ENCODE assay signal across 9 cellular contexts in genomic region chr2:215793747-215794595, GRCh38.
DNase-seq lines count a peak whose midpoint lies in the region; ATAC-seq, FAIRE-seq and TF ChIP-seq lines count a peak whose summit lies in the region.
"Had no signal": no experiment of that assay in that cellular context is flagged by ENCODE, and none has a peak within 500 bp of the region (broad histone marks: within the 10 kb centered on the region; RNA-seq: fewer than 3 reads in every experiment).

No MANE protein-coding gene starts in this region.

- FAIRE-seq in GM12891 (lab: Jason Lieb, UNC): no peak

- peak overlapping the region; percentile 38 for H4K91ac ChIP-seq in trophoblast cell (ENCODE audit: low read depth, low read length)

- no peak overlapping the region for H2BK5ac ChIP-seq in trophoblast cell (ENCODE audit: low read depth, low read length, poor library complexity)

- intact Hi-C loops in activated CD4-positive, alpha-beta T cell treated with anti-CD3 and anti-CD28 coated beads, Interleukin-2, amount 10 ng/mL, durations not matched to agents 24 days and 14 days (cut with micrococcal nuclease): no loop called here

- H3K9ac ChIP-seq in trophoblast cell (ENCODE audit: low read length): no peak overlapping the region
- H3K9ac ChIP-seq: parathyroid adenoma had no signal

- H3K27ac ChIP-seq in trophoblast cell (ENCODE audit: low read depth, low read length): no peak overlapping the region
- H3K27ac ChIP-seq: parathyroid adenoma had no signal

- ATAC-seq in HG02870 (IDR thresholded peaks at IDR 0.05; ENCODE audit: unreplicated experiment): peak; percentile 64
- peak; percentile 57 for ATAC-seq in esophagus mucosa
- no peak for ATAC-seq in HG02798 (IDR thresholded peaks at IDR 0.05; ENCODE audit: poor library complexity, unreplicated experiment)

- H3K23ac ChIP-seq in trophoblast cell (ENCODE audit: low read length): no peak overlapping the region

- no peak overlapping the region for H3K4ac ChIP-seq in trophoblast cell (ENCODE audit: low read depth, low read length)

- TF ChIP-seq POLR2A in GM12891 (IDR thresholded peaks at IDR 0.05; ENCODE audit: low read depth, low read length): no peak

- H3K27ac Mint-ChIP-seq in activated CD4-positive, alpha-beta T cell treated with anti-CD3 and anti-CD28 coated beads, Interleukin-2, amount 10 ng/mL, durations not matched to agents 24 days and 14 days: no peak overlapping the region

- H3K4me3 Mint-ChIP-seq in activated CD4-positive, alpha-beta T cell treated with anti-CD3 and anti-CD28 coated beads, Interleukin-2, amount 10 ng/mL, durations not matched to agents 24 days and 14 days: no peak overlapping the region

- peak overlapping the region; percentile 5 for H2BK12ac ChIP-seq in trophoblast cell (ENCODE audit: low read length)

- H3K79me1 ChIP-seq in trophoblast cell (ENCODE audit: low read length): peaks cover 7% of the 10 kb centered on the region

- H3K27me3 Mint-ChIP-seq in activated CD4-positive, alpha-beta T cell treated with anti-CD3 and anti-CD28 coated beads, Interleukin-2, amount 10 ng/mL, durations not matched to agents 24 days and 14 days: no peaks in the 10 kb centered on the region

- H3K79me2 ChIP-seq in trophoblast cell (ENCODE audit: control insufficient read depth, insufficient read depth, low read length, poor library complexity): no peaks in the 10 kb centered on the region
- H3K79me2 ChIP-seq: parathyroid adenoma had no signal

- H3K9me3 ChIP-seq in trophoblast cell (ENCODE audit: insufficient read depth, low read depth, low read length): no peaks in the 10 kb centered on the region

- H2AK5ac ChIP-seq in trophoblast cell (ENCODE audit: low read length): no peak overlapping the region

- H3K18ac ChIP-seq in trophoblast cell (ENCODE audit: low read length): no peak overlapping the region

- H3K4me3 ChIP-seq in trophoblast cell (ENCODE audit: low read depth, low read length): no peak overlapping the region

- H3K36me3 Mint-ChIP-seq in activated CD4-positive, alpha-beta T cell treated with anti-CD3 and anti-CD28 coated beads, Interleukin-2, amount 10 ng/mL, durations not matched to agents 24 days and 14 days (ENCODE audit: low read depth): no peaks in the 10 kb centered on the region

- H3K36me3 ChIP-seq in trophoblast cell (ENCODE audit: control insufficient read depth in 1 of 2, insufficient read depth in 2 of 2, low read length in 2 of 2): no peaks in the 10 kb centered on the region

- DNase-seq in GM12891 (ENCODE audit: insufficient read length, low spot score) (no peak), RKO (ENCODE audit: low spot score) (peak; percentile 51), trophoblast cell (peak; percentile 19 to 43), NCI-H2081 (lab: John Stamatoyannopoulos, UW) (no peak)
- no peak for DNase-seq in activated CD4-positive, alpha-beta T cell treated with anti-CD3 and anti-CD28 coated beads, Interleukin-2, amount 10 ng/mL, durations not matched to agents 24 days and 14 days

- no CpG with 5 or more reads among the region's 3 CpGs for WGBS in trophoblast cell (ENCODE audit: extremely low coverage, insufficient coverage, insufficient read length)

- no peak overlapping the region for H3K4me2 ChIP-seq in trophoblast cell (ENCODE audit: low read length)

- H4K8ac ChIP-seq in trophoblast cell (ENCODE audit: low read depth, low read length): no peak overlapping the region

- H3K4me1 ChIP-seq in trophoblast cell (ENCODE audit: control insufficient read depth in 1 of 2, insufficient read depth in 2 of 2, low read length in 2 of 2): peaks cover 5% of the 10 kb centered on the region in 2 experiments
- H3K4me1 ChIP-seq: parathyroid adenoma had no signal

- no peaks in the 10 kb centered on the region for H3K27me3 ChIP-seq in trophoblast cell (ENCODE audit: insufficient read depth, low read length)

- H3K4me1 Mint-ChIP-seq in activated CD4-positive, alpha-beta T cell treated with anti-CD3 and anti-CD28 coated beads, Interleukin-2, amount 10 ng/mL, durations not matched to agents 24 days and 14 days: peaks cover 11% of the 10 kb centered on the region

- no peak overlapping the region for H3K14ac ChIP-seq in trophoblast cell (ENCODE audit: low read length)

- no peak overlapping the region for H4K12ac ChIP-seq in trophoblast cell (ENCODE audit: low read depth, low read length)

- H2BK120ac ChIP-seq in trophoblast cell (ENCODE audit: insufficient read depth, low read length, poor library complexity): no peak overlapping the region

- H2AFZ ChIP-seq in trophoblast cell (ENCODE audit: insufficient read depth, low read length, poor library complexity): no peak overlapping the region
- H2AFZ ChIP-seq: parathyroid adenoma had no signal

- no peaks in the 10 kb centered on the region for H3K9me3 Mint-ChIP-seq in activated CD4-positive, alpha-beta T cell treated with anti-CD3 and anti-CD28 coated beads, Interleukin-2, amount 10 ng/mL, durations not matched to agents 24 days and 14 days

TF ChIP-seq in GM12891, 5 proteins besides CTCF, POLR2A, EP300 and RAD21:
- TF ChIP-seq POU2F2 (IDR thresholded peaks at IDR 0.05; ENCODE audit: low read depth, low read length) (no peak), SPI1 (IDR thresholded peaks at IDR 0.05; ENCODE audit: low read depth, low read length) (peak; percentile 55), PAX5 (IDR thresholded peaks at IDR 0.05; ENCODE audit: insufficient read depth, low read length, severe bottlenecking) (no peak), TAF1 (IDR thresholded peaks at IDR 0.05; ENCODE audit: low read depth, low read length) (no peak), POLR2AphosphoS5 (IDR thresholded peaks at IDR 0.05; ENCODE audit: low read depth, low read length) (no peak)

Comparison
In these comparisons a context has a peak if more than half of its experiments do, and no peak if none do; other contexts are left out.
1. DNase-seq: peak in RKO (single experiment) and trophoblast cell (2 of 2); none in GM12891 (single experiment), NCI-H2081 (0 of 2) and activated CD4-positive, alpha-beta T cell treated with anti-CD3 and anti-CD28 coated beads, Interleukin-2, amount 10 ng/mL, durations not matched to agents 24 days and 14 days (single experiment).